In genomic region chr16:57462978-57463362, GRCh38 we compare ENCODE assay signal across 8 cellular contexts. TPM values are rescaled to one million over a fixed set of nuclear protein-coding genes. Genes with fewer than 3 reads are reported as not detected.
DNase-seq lines count a peak whose midpoint lies in the region; ATAC-seq, FAIRE-seq and TF ChIP-seq lines count a peak whose summit lies in the region.

No MANE protein-coding gene starts in this region.

- TF ChIP-seq POLR2A in suprapubic skin (IDR thresholded peaks at IDR 0.05) = no peak

- peaks cover 4 to 19% of the 10 kb centered on the region in 2 donors for H3K4me1 ChIP-seq in kidney (ENCODE audit: control insufficient read depth in 1 of 2, insufficient read depth in 1 of 2, low read depth in 1 of 2, low read length in 2 of 2)
- peaks cover 20% of the 10 kb centered on the region for H3K4me1 ChIP-seq in suprapubic skin

- H3K36me3 Mint-ChIP-seq in activated naive CD8-positive, alpha-beta T cell treated with anti-CD3 and anti-CD28 coated beads, Interleukin-2, amount 50 U/mL, for 24 hours (ENCODE audit: low read depth) = peaks cover 23% of the 10 kb centered on the region

- no peaks in the 10 kb centered on the region for H3K27me3 Mint-ChIP-seq in activated naive CD8-positive, alpha-beta T cell treated with anti-CD3 and anti-CD28 coated beads, Interleukin-2, amount 50 U/mL, for 24 hours

- TF ChIP-seq EP300 in suprapubic skin (IDR thresholded peaks at IDR 0.05) = no peak

- H3K9ac ChIP-seq in kidney (ENCODE audit: low read length in 2 of 2) = peak overlapping the region; percentile 86 to 90

- H3K36me3 ChIP-seq in kidney (ENCODE audit: control insufficient read depth in 1 of 2, insufficient read depth in 2 of 2, low read length in 2 of 2) = peaks cover 41 to 57% of the 10 kb centered on the region in 2 donors
- peaks cover 66% of the 10 kb centered on the region for H3K36me3 ChIP-seq in suprapubic skin

- 0% methylated on average over 14 of the region's 16 CpGs for WGBS in suprapubic skin

- no peak for FAIRE-seq in kidney (lab: Jason Lieb, UNC)

- H3K4me1 Mint-ChIP-seq in activated naive CD8-positive, alpha-beta T cell treated with anti-CD3 and anti-CD28 coated beads, Interleukin-2, amount 50 U/mL, for 24 hours = peaks cover 25% of the 10 kb centered on the region

- H3K27ac Mint-ChIP-seq in activated naive CD8-positive, alpha-beta T cell treated with anti-CD3 and anti-CD28 coated beads, Interleukin-2, amount 50 U/mL, for 24 hours = peak overlapping the region; percentile 99

- intact Hi-C loops in kidney (cut with DNase I) = no loop called here

- H3K9me3 Mint-ChIP-seq in activated naive CD8-positive, alpha-beta T cell treated with anti-CD3 and anti-CD28 coated beads, Interleukin-2, amount 50 U/mL, for 24 hours = no peaks in the 10 kb centered on the region

- no peaks in the 10 kb centered on the region for H3K27me3 ChIP-seq in suprapubic skin

- ATAC-seq in HG02642 (IDR thresholded peaks at IDR 0.05; ENCODE audit: poor library complexity, unreplicated experiment) (peak; percentile 22), GM18858 (IDR thresholded peaks at IDR 0.05; ENCODE audit: unreplicated experiment) (no peak)
- no peak for ATAC-seq in activated naive CD8-positive, alpha-beta T cell treated with anti-CD3 and anti-CD28 coated beads, Interleukin-2, amount 50 U/mL, for 24 hours

- H3K4me3 Mint-ChIP-seq in activated naive CD8-positive, alpha-beta T cell treated with anti-CD3 and anti-CD28 coated beads, Interleukin-2, amount 50 U/mL, for 24 hours = peak overlapping the region; percentile 99

- H3K9me3 ChIP-seq in kidney (ENCODE audit: control insufficient read depth in 1 of 2, low read length in 2 of 2) = no peaks in the 10 kb centered on the region
- H3K9me3 ChIP-seq in suprapubic skin = no peaks in the 10 kb centered on the region

- no peak for TF ChIP-seq CTCF in AG10803 (conservative IDR thresholded peaks at IDR 0.05; ENCODE audit: low read length)
- TF ChIP-seq CTCF in kidney (IDR thresholded peaks at IDR 0.05; ENCODE audit: borderline replicate concordance, extremely low read depth, insufficient read depth) = no peak
- no peak for TF ChIP-seq CTCF in suprapubic skin (IDR thresholded peaks at IDR 0.05)

- H3K27ac ChIP-seq in kidney (ENCODE audit: low read depth in 2 of 2, low read length in 2 of 2) (peak overlapping the region; percentile 18 to 71), suprapubic skin (peak overlapping the region; percentile 83)

- DNase-seq in AG10803 (ENCODE audit: low read depth) (no peak), kidney (no peak), suprapubic skin (ENCODE audit: low spot score in 2 of 2) (no peak), NCI-H524 (lab: John Stamatoyannopoulos, UW) (no peak)
- no peak for DNase-seq in activated naive CD8-positive, alpha-beta T cell treated with anti-CD3 and anti-CD28 coated beads, Interleukin-2, amount 50 U/mL, for 24 hours
- no peak for DNase-seq in activated CD4-positive, alpha-beta T cell treated with anti-CD3 and anti-CD28 coated beads, Interleukin-2, amount 50 U/mL, for 1 hour

- H3K4me3 ChIP-seq in AG10803 (ENCODE audit: low read length) (peak overlapping the region; percentile 92), kidney (ENCODE audit: low read length in 2 of 2) (peak overlapping the region; percentile 76 to 92), suprapubic skin (peak overlapping the region; percentile 88)

RNA-seq across cellular contexts. Expression of gene POLR2C, which starts 0.5 kb away (rescaled TPM):
- 58.9 TPM for total RNA-seq in kidney
- polyA plus RNA-seq in kidney (ENCODE audit: insufficient read depth, low read depth, low replicate concordance) = 68.9 TPM
- total RNA-seq in suprapubic skin = 10 to 100 TPM; 65.0 to 80.3 (median 72.0) TPM

RNA-seq across cellular contexts. Expression of gene COQ9, which starts 15.7 kb away (rescaled TPM):
- total RNA-seq in kidney (78.0 TPM), suprapubic skin (10 to 100 TPM; 45.7 to 60.1 (median 48.8) TPM)
- polyA plus RNA-seq in kidney (ENCODE audit: insufficient read depth, low read depth, low replicate concordance) = 200 TPM

RNA-seq across cellular contexts. Expression of gene CIAPIN1, which starts 15.8 kb away (rescaled TPM):
- 53.6 TPM for total RNA-seq in kidney
- polyA plus RNA-seq in kidney (ENCODE audit: insufficient read depth, low read depth, low replicate concordance) = 56.3 TPM
- total RNA-seq in suprapubic skin = 10 to 100 TPM; 32.2 to 40.0 (median 35.7) TPM

RNA-seq across cellular contexts. Expression of gene DOK4, which starts 23.3 kb away (rescaled TPM):
- total RNA-seq in kidney = 63.7 TPM
- polyA plus RNA-seq in kidney (ENCODE audit: insufficient read depth, low read depth, low replicate concordance) = 57.2 TPM
- total RNA-seq in suprapubic skin = 10 to 100 TPM; 29.8 to 66.8 (median 51.3) TPM

RNA-seq across cellular contexts. Expression of gene CCL17, which starts 58.4 kb away (rescaled TPM):
- total RNA-seq in kidney (1.5 TPM), suprapubic skin (1 to 10 TPM in 1 of 4 donors, not detected in 3; 2.6 TPM)
- not detected for polyA plus RNA-seq in kidney (ENCODE audit: insufficient read depth, low read depth, low replicate concordance)
